In the genomic region with DNA sequence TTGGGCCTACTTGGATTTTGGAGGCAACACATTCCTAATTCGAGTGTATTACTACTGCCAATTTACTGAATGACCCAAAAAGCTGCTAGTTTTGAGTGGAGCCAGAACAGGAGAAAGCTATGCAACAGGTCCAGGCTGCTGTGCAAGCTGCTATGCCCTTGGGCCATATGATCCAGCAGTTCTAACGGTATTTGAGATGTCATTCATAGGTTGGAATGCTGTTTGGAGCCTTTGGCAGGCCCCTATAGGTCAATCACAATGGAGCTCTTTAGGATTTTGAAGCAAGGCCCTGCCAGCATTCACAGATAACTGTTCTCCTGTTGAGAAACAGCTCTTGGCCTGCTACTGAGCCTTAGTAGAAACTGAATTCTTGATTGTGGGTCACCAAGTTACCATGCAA, we compare ENCODE assay signal across 28 cellular contexts.
"Had no signal": no experiment of that assay in that cellular context is flagged by ENCODE, and none has a peak within 500 bp of the region (broad histone marks: within the 10 kb centered on the region; RNA-seq: fewer than 3 reads in every experiment).

No MANE protein-coding gene starts in this region.

- H3K27me3 ChIP-seq: neural progenitor cell, ovary, right lobe of liver, sigmoid colon, stomach, thyroid gland, tibial nerve, upper lobe of right lung, uterus had no signal

- FAIRE-seq: small intestine had no signal

- H3K9me3 Mint-ChIP-seq: nephron; stimulated activated memory B cell treated with anti-CD40 and anti-IgM and Interleukin-4, amounts not matched to agents 10 μg/mL and 1 μg/mL and 100 μg/mL, for 72 hours; type B pancreatic cell had no signal

- H3K4me1 Mint-ChIP-seq: naive thymus-derived CD4-positive, alpha-beta T cell; natural killer cell; nephron; neural progenitor cell; stimulated activated memory B cell treated with anti-CD40 and anti-IgM and Interleukin-4, amounts not matched to agents 10 μg/mL and 1 μg/mL and 100 μg/mL, for 72 hours had no signal

- H3K27me3 Mint-ChIP-seq: naive thymus-derived CD4-positive, alpha-beta T cell; progenitor cell of endocrine pancreas; stimulated activated memory B cell treated with anti-CD40 and anti-IgM and Interleukin-4, amounts not matched to agents 10 μg/mL and 1 μg/mL and 100 μg/mL, for 72 hours; stimulated activated naive CD8-positive, alpha-beta T cell treated with anti-CD3 and anti-CD28 coated beads, Interleukin-15, Interleukin-2, amounts not matched to agents 100 ng/mL and 50 ng/mL, for 24 hours; type B pancreatic cell had no signal

- H3K4me3 ChIP-seq: neural progenitor cell, ovary, psoas muscle, right lobe of liver, sigmoid colon, stomach, thoracic aorta, thyroid gland, tibial nerve, upper lobe of right lung, uterus had no signal

- H3K4me3 Mint-ChIP-seq: naive thymus-derived CD4-positive, alpha-beta T cell; natural killer cell; nephron; neural progenitor cell; stimulated activated memory B cell treated with anti-CD40 and anti-IgM and Interleukin-4, amounts not matched to agents 10 μg/mL and 1 μg/mL and 100 μg/mL, for 72 hours; stimulated activated naive CD8-positive, alpha-beta T cell treated with anti-CD3 and anti-CD28 coated beads, Interleukin-15, Interleukin-2, amounts not matched to agents 100 ng/mL and 50 ng/mL, for 24 hours; type B pancreatic cell had no signal

- ATAC-seq: naive thymus-derived CD4-positive, alpha-beta T cell; natural killer cell; psoas muscle; right cardiac atrium; right lobe of liver; stimulated activated memory B cell treated with anti-CD40 and anti-IgM and Interleukin-4, amounts not matched to agents 10 μg/mL and 1 μg/mL and 100 μg/mL, for 72 hours; upper lobe of right lung had no signal

- H3K36me3 ChIP-seq: neural progenitor cell, ovary, right lobe of liver, sigmoid colon, stomach, thoracic aorta, thyroid gland, tibial nerve, upper lobe of right lung, uterus had no signal

- DNase-seq: naive thymus-derived CD4-positive, alpha-beta T cell; natural killer cell; occipital lobe; ovary; posterior cingulate gyrus; psoas muscle; right cardiac atrium; right lobe of liver; sigmoid colon; small intestine; stimulated activated CD4-positive, alpha-beta T cell treated with anti-CD3 and anti-CD28 coated beads, Interleukin-15, amount 100 ng/mL, for 24 hours; stimulated activated CD4-positive, alpha-beta T cell treated with anti-CD3 and anti-CD28 coated beads, Interleukin-2, amount 100 ng/mL, for 24 hours; stimulated activated CD4-positive, alpha-beta T cell treated with anti-CD3 and anti-CD28 coated beads, Interleukin-2, amount 100 ng/mL, for 48 hours; stimulated activated CD4-positive, alpha-beta T cell treated with anti-CD3 and anti-CD28 coated beads, Interleukin-4, amount 100 ng/mL, for 24 hours; stimulated activated CD8-positive, alpha-beta memory T cell treated with anti-CD3 and anti-CD28 coated beads, Interleukin-4, amount 100 ng/mL, for 48 hours; stimulated activated naive CD4-positive, alpha-beta T cell treated with Interleukin-2 at 50 U/mL for 16 hours; stomach; thyroid gland; upper lobe of right lung; uterus had no signal

- H3K36me3 Mint-ChIP-seq: neural progenitor cell; stimulated activated memory B cell treated with anti-CD40 and anti-IgM and Interleukin-4, amounts not matched to agents 10 μg/mL and 1 μg/mL and 100 μg/mL, for 72 hours; type B pancreatic cell had no signal

- H3K27ac Mint-ChIP-seq: naive thymus-derived CD4-positive, alpha-beta T cell; natural killer cell; nephron; neural progenitor cell; progenitor cell of endocrine pancreas; stimulated activated memory B cell treated with anti-CD40 and anti-IgM and Interleukin-4, amounts not matched to agents 10 μg/mL and 1 μg/mL and 100 μg/mL, for 72 hours; stimulated activated naive CD8-positive, alpha-beta T cell treated with anti-CD3 and anti-CD28 coated beads, Interleukin-15, Interleukin-2, amounts not matched to agents 100 ng/mL and 50 ng/mL, for 24 hours; type B pancreatic cell had no signal
